In genomic region chr1:220700591-220701179, GRCh38 we compare ENCODE assay signal across 17 cellular contexts. TPM values are rescaled to one million over a fixed set of nuclear protein-coding genes. Genes with fewer than 3 reads are reported as not detected.
DNase-seq lines count a peak whose midpoint lies in the region; ATAC-seq and TF ChIP-seq lines count a peak whose summit lies in the region.
"Had no signal": no experiment of that assay in that cellular context is flagged by ENCODE, and none has a peak within 500 bp of the region (broad histone marks: within the 10 kb centered on the region; RNA-seq: fewer than 3 reads in every experiment).

No MANE protein-coding gene starts in this region.

- intact Hi-C loops in spleen (cut with DNase I; ENCODE audit: low total_unique reads) (no loop called here), transverse colon (cut with DNase I; ENCODE audit: low total_unique reads) (no loop called here), sciatic nerve (cut with DNase I) (no loop called here)

- no peak for TF ChIP-seq CTCF in HEK293 (tag by site-specific recombination; IDR thresholded peaks at IDR 0.05)
- TF ChIP-seq CTCF in WERI-Rb-1 (IDR thresholded peaks at IDR 0.05; ENCODE audit: low read depth, low read length), result no peak
- TF ChIP-seq CTCF in glutamatergic neuron (IDR thresholded peaks at IDR 0.05; ENCODE audit: partially characterized antibody, unreplicated experiment), result no peak
- TF ChIP-seq CTCF in spleen (IDR thresholded peaks at IDR 0.05 in 8 of 11, conservative IDR thresholded peaks at IDR 0.05 in 3 of 11), result no peak
- TF ChIP-seq CTCF in transverse colon (IDR thresholded peaks at IDR 0.05), result no peak

- no peak overlapping the region for H3K4me3 ChIP-seq in HEK293 (ENCODE audit: low read depth, low read length)
- H3K4me3 ChIP-seq in WERI-Rb-1 (ENCODE audit: low read depth, low read length), result no peak overlapping the region
- H3K4me3 ChIP-seq in spleen, result no peak overlapping the region
- H3K4me3 ChIP-seq in transverse colon, result no peak overlapping the region

- peaks cover 2% of the 10 kb centered on the region for H3K9me3 Mint-ChIP-seq in glutamatergic neuron (ENCODE audit: unreplicated experiment)
- H3K9me3 Mint-ChIP-seq: activated B cell treated with CpG ODN at 0.5 μM for 24 hours; activated naive CD4-positive, alpha-beta T cell treated with anti-CD3 and anti-CD28 coated beads for 36 hours had no signal

- peaks cover 2% of the 10 kb centered on the region for H3K4me1 Mint-ChIP-seq in glutamatergic neuron (ENCODE audit: low read depth, unreplicated experiment)

- H3K27ac ChIP-seq in HEK293 (ENCODE audit: extremely low read depth, low read depth, low read length) (no peak overlapping the region), WERI-Rb-1 (peak overlapping the region; percentile 62), spleen (no peak overlapping the region), transverse colon (no peak overlapping the region)
- H3K27ac ChIP-seq: HL-60 had no signal

- H3K4me3 Mint-ChIP-seq in glutamatergic neuron (ENCODE audit: unreplicated experiment), result no peak overlapping the region
- H3K4me3 Mint-ChIP-seq: activated B cell treated with CpG ODN at 0.5 μM for 24 hours; activated naive CD4-positive, alpha-beta T cell treated with anti-CD3 and anti-CD28 coated beads for 36 hours; brain had no signal

- no peaks in the 10 kb centered on the region for H3K9me3 ChIP-seq in HEK293 (ENCODE audit: control insufficient read depth, insufficient read depth, low read depth, low read length)
- H3K9me3 ChIP-seq in WERI-Rb-1 (ENCODE audit: severe bottlenecking), result no peaks in the 10 kb centered on the region
- H3K9me3 ChIP-seq in spleen, result no peaks in the 10 kb centered on the region
- H3K9me3 ChIP-seq in transverse colon, result no peaks in the 10 kb centered on the region

- TF ChIP-seq POLR2A in spleen (IDR thresholded peaks at IDR 0.05) (no peak), transverse colon (IDR thresholded peaks at IDR 0.05) (no peak)

- ATAC-seq in sciatic nerve, result no peak

- H3K27me3 Mint-ChIP-seq in glutamatergic neuron (ENCODE audit: unreplicated experiment), result no peaks in the 10 kb centered on the region
- H3K27me3 Mint-ChIP-seq: activated B cell treated with CpG ODN at 0.5 μM for 24 hours, brain had no signal

- POLR2A ChIA-PET in HEK293 (lab: Yijun Ruan, JAX), result no interaction called here

- 48 to 72% (median 54%) methylated on average over 2 of the region's 2 CpGs for WGBS in spleen, 5 donors
- WGBS in transverse colon (ENCODE audit: low coverage in 1 of 2), 2 donors, result 0 to 39% methylated on average over 1 to 2 of the region's 2 CpGs

- DNase-seq in Ammon's horn (ENCODE audit: low spot score) (peak; percentile 32), WERI-Rb-1 (peak; percentile 45), globus pallidus (ENCODE audit: low spot score) (peak; percentile 10), glutamatergic neuron (no peak), spleen (no peak), transverse colon (no peak), sciatic nerve (ENCODE audit: low spot score) (no peak)
- DNase-seq: activated B cell treated with CpG ODN at 0.5 μM for 24 hours; activated naive CD4-positive, alpha-beta T cell treated with anti-CD3 and anti-CD28 coated beads for 36 hours; effector memory CD4-positive, alpha-beta T cell; KG1; NCI-H1694; posterior cingulate gyrus; stimulated activated CD4-positive, alpha-beta T cell treated with anti-CD3 and anti-CD28 coated beads, Interleukin-15, amount 100 ng/mL, for 24 hours had no signal

- in situ Hi-C loops in transverse colon (cut with MboI; ENCODE audit: low pct_ligation_motif_present in 1 of 4, low pct_unique_long_range_greater_than_20kb in 1 of 4, low sequenced_read_pairs in 3 of 4), result no loop called here

- H3K36me3 ChIP-seq in HEK293 (ENCODE audit: control insufficient read depth in 2 of 2, insufficient read depth in 1 of 2, low read length in 2 of 2) (peaks cover 0 to 18% of the 10 kb centered on the region in 2 experiments; a peak in 1 of 3 replicates), WERI-Rb-1 (no peaks in the 10 kb centered on the region; the same call in 1 of the 2 replicates), spleen (peaks cover 0 to 22% (median 2%) of the 10 kb centered on the region in 6 donors), transverse colon (no peaks in the 10 kb centered on the region)

- H3K27me3 ChIP-seq in WERI-Rb-1 (ENCODE audit: insufficient read depth, low read depth, severe bottlenecking) (no peaks in the 10 kb centered on the region), spleen (replicated peaks in 1 of 7) (no peaks in the 10 kb centered on the region), transverse colon (no peaks in the 10 kb centered on the region)

- CTCF ChIA-PET in HEK293 (lab: Yijun Ruan, JAX), result interaction anchor here (0.6 to 0.7 kb wide), 3 partner anchors 51 to 1045 kb away, joined by 3 to 7 read pairs (median 5); no protein-coding TSS in a partner anchor

- no peak for TF ChIP-seq EP300 in transverse colon (IDR thresholded peaks at IDR 0.05; ENCODE audit: low read depth)

- H3K4me1 ChIP-seq in HEK293 (ENCODE audit: control insufficient read depth, insufficient read depth, low read length), result no peaks in the 10 kb centered on the region
- H3K4me1 ChIP-seq in spleen, result peaks cover 0 to 29% (median 7%) of the 10 kb centered on the region in 6 donors
- H3K4me1 ChIP-seq in transverse colon, result peaks cover 0 to 7% (median 0%) of the 10 kb centered on the region in 4 donors

- H3K27ac Mint-ChIP-seq in glutamatergic neuron (ENCODE audit: unreplicated experiment), result no peak overlapping the region
- H3K27ac Mint-ChIP-seq: activated B cell treated with CpG ODN at 0.5 μM for 24 hours; activated naive CD4-positive, alpha-beta T cell treated with anti-CD3 and anti-CD28 coated beads for 36 hours had no signal

- H3K36me3 Mint-ChIP-seq in glutamatergic neuron (ENCODE audit: unreplicated experiment), result peaks cover 9% of the 10 kb centered on the region
- H3K36me3 Mint-ChIP-seq: brain had no signal

TF ChIP-seq in HEK293, 187 proteins besides CTCF, POLR2A, EP300 and RAD21:
- no peak for TF ChIP-seq PBX3 (CRISPR knock-in tag; IDR thresholded peaks at IDR 0.05)
- TF ChIP-seq IKZF3 (tag by site-specific recombination; IDR thresholded peaks at IDR 0.05), result no peak
- peak; percentile 45 for TF ChIP-seq SCRT2 (tag by site-specific recombination; IDR thresholded peaks at IDR 0.05)
- no peak for TF ChIP-seq ZNF404 (tag by site-specific recombination; IDR thresholded peaks at IDR 0.05)
- peak; percentile 51; the same call in 1 of the 2 replicates for TF ChIP-seq SCRT1 (tag by site-specific recombination; IDR thresholded peaks at IDR 0.05; ENCODE audit: borderline replicate concordance)

RNA-seq across cellular contexts. Expression of gene C1orf115, which starts 10.5 kb away (rescaled TPM):
- total RNA-seq in glutamatergic neuron (ENCODE audit: unreplicated experiment) (30.5 TPM), spleen (10 to 100 TPM; 26.7 to 80.0 (median 51.5) TPM), transverse colon (100 to 1,000 TPM in 2 of 4 donors, 10 to 100 TPM in 2; 43.2 to 153 (median 103) TPM), sciatic nerve (24.3 TPM)
- 10 to 100 TPM; 14.3 to 58.6 (median 15.5) TPM for polyA plus RNA-seq in spleen

RNA-seq across cellular contexts. Expression of gene MTARC2, which starts 47.4 kb away (rescaled TPM):
- 3.0 TPM for total RNA-seq in glutamatergic neuron (ENCODE audit: unreplicated experiment)
- 10 to 100 TPM; 14.0 to 27.2 (median 16.3) TPM for total RNA-seq in spleen
- 1 to 10 TPM; 4.8 to 8.3 (median 6.1) TPM for polyA plus RNA-seq in spleen
- 100 to 1,000 TPM in 1 of 4 donors, 10 to 100 TPM in 3; 28.4 to 199 (median 41.7) TPM for total RNA-seq in transverse colon
- total RNA-seq in sciatic nerve, result 35.0 TPM
- total RNA-seq: activated naive CD4-positive, alpha-beta T cell treated with anti-CD3 and anti-CD28 coated beads for 36 hours had no signal

Comparison
In these comparisons a context has a peak if more than half of its experiments do, and no peak if none do; other contexts are left out.
1. DNase-seq: peak in Ammon's horn (single experiment), WERI-Rb-1 (single experiment) and globus pallidus (single experiment); none in glutamatergic neuron (single experiment), spleen (single experiment), transverse colon (single experiment) and sciatic nerve (single experiment).